In genomic region chr16:84618428-84619102, GRCh38 we compare ENCODE assay signal across 8 cellular contexts. TPM values are rescaled to one million over a fixed set of nuclear protein-coding genes. Genes with fewer than 3 reads are reported as not detected.
DNase-seq lines count a peak whose midpoint lies in the region; ATAC-seq and TF ChIP-seq lines count a peak whose summit lies in the region.

No MANE protein-coding gene starts in this region.

- no peaks in the 10 kb centered on the region for H3K27me3 ChIP-seq in AG04450 (ENCODE audit: control insufficient read depth, insufficient read depth, low read length)

- TF ChIP-seq CTCF in AG04450 (IDR thresholded peaks at IDR 0.05; ENCODE audit: low read depth, low read length) (peak; percentile 22; the same call in 1 of the 2 replicates), fibroblast of villous mesenchyme (IDR thresholded peaks at IDR 0.05; ENCODE audit: insufficient read depth, low read depth, low read length) (peak; percentile 19)

- H3K27ac ChIP-seq in AG04450 (ENCODE audit: low read depth, low read length), result peak overlapping the region; percentile 96

- CTCF ChIA-PET in AG04450 (lab: Charles Lee), result interaction anchor here (0.6 to 1.9 kb wide), 3 partner anchors 27 to 108 kb away, joined by 3 to 17 read pairs (median 8); no protein-coding TSS in a partner anchor

- DNase-seq in AG04450 (ENCODE audit: low read depth, low spot score), result peak; percentile 90
- DNase-seq in H4 (ENCODE audit: low spot score), result peak; percentile 98
- DNase-seq in UCSD-AML1 (lab: John Stamatoyannopoulos, UW; ENCODE audit: unreplicated experiment), result peak; percentile 72
- DNase-seq in fibroblast of villous mesenchyme (ENCODE audit: low read depth), result peak; percentile 85
- peak; percentile 69 for DNase-seq in pulmonary artery endothelial cell (ENCODE audit: low read depth, low spot score)
- DNase-seq in NCI-H526 (lab: John Stamatoyannopoulos, UW), result no peak
- no peak for DNase-seq in NCI-H1436 treated with DMSO at 0.1 percent for 48 hours (lab: John Stamatoyannopoulos, UW)

- POLR2A ChIA-PET in AG04450 (lab: Yijun Ruan, JAX), result interaction anchor here (0.6 to 1.8 kb wide), 12 partner anchors 15 to 707 kb away, joined by 3 to 13 read pairs (median 4); partner anchors contain the start of gene MEAK7

- ATAC-seq in HG03196 (IDR thresholded peaks at IDR 0.05; ENCODE audit: unreplicated experiment), result no peak

- no peaks in the 10 kb centered on the region; the same call in 1 of the 2 replicates for H3K9me3 ChIP-seq in AG04450 (ENCODE audit: control insufficient read depth, insufficient read depth, low read length)

- peak overlapping the region; percentile 49 for H3K4me3 ChIP-seq in AG04450 (ENCODE audit: low read depth, low read length)
- H3K4me3 ChIP-seq in fibroblast of villous mesenchyme (ENCODE audit: low read depth, low read length), result peak overlapping the region; percentile 39

RNA-seq across cellular contexts. Expression of gene COTL1, which starts 0.7 kb away (rescaled TPM):
- 153 and 197 TPM in 2 replicates for polyA plus RNA-seq in AG04450 (2011; rRNA removed)
- polyA minus RNA-seq in AG04450 (2011; rRNA and poly(A)+ RNA removed), result 83.5 and 92.2 TPM in 2 replicates
- 197 and 232 TPM in 2 replicates for total RNA-seq in H4 (2014; rRNA removed; shearing (Covaris generic))
- 265 and 310 TPM in 2 replicates for total RNA-seq in fibroblast of villous mesenchyme
- 124 and 172 TPM in 2 replicates for total RNA-seq in pulmonary artery endothelial cell

RNA-seq across cellular contexts. Expression of gene KLHL36, which starts 29.7 kb away (rescaled TPM):
- 32.6 and 38.3 TPM in 2 replicates for polyA plus RNA-seq in AG04450 (2011; rRNA removed)
- polyA minus RNA-seq in AG04450 (2011; rRNA and poly(A)+ RNA removed), result 53.1 and 66.7 TPM in 2 replicates
- 19.2 and 23.5 TPM in 2 replicates for total RNA-seq in H4 (2014; rRNA removed; shearing (Covaris generic))
- total RNA-seq in fibroblast of villous mesenchyme, result 66.7 and 71.7 TPM in 2 replicates
- 62.3 and 63.6 TPM in 2 replicates for total RNA-seq in pulmonary artery endothelial cell

Comparison
In these comparisons a context has a peak if more than half of its experiments do, and no peak if none do; other contexts are left out.
1. DNase-seq: peak in AG04450 (single experiment), H4 (single experiment), UCSD-AML1 (single experiment), fibroblast of villous mesenchyme (single experiment) and pulmonary artery endothelial cell (single experiment); none in NCI-H526 (0 of 2) and NCI-H1436 treated with DMSO at 0.1 percent for 48 hours (single experiment).